In genomic region chr9:118170032-118170955, GRCh38 we compare ENCODE assay signal across 8 cellular contexts.
DNase-seq lines count a peak whose midpoint lies in the region; ATAC-seq and TF ChIP-seq lines count a peak whose summit lies in the region.

No MANE protein-coding gene starts in this region.

- H3K27me3 Mint-ChIP-seq in glutamatergic neuron (ENCODE audit: unreplicated experiment) = no peaks in the 10 kb centered on the region

- H3K4me3 Mint-ChIP-seq in glutamatergic neuron (ENCODE audit: unreplicated experiment) = no peak overlapping the region

- H3K36me3 Mint-ChIP-seq in glutamatergic neuron (ENCODE audit: unreplicated experiment) = no peaks in the 10 kb centered on the region

- CTCF ChIA-PET in RWPE1 (lab: Yijun Ruan, JAX) = interaction anchor here (0.5 to 1.4 kb wide), 16 partner anchors 13 to 1622 kb away, joined by 3 to 6 read pairs (median 3); no protein-coding TSS in a partner anchor

- H3K9me3 Mint-ChIP-seq in glutamatergic neuron (ENCODE audit: unreplicated experiment) = peaks cover 1% of the 10 kb centered on the region

- TF ChIP-seq CTCF in RWPE1 (conservative IDR thresholded peaks at IDR 0.05; ENCODE audit: low read depth) (peak; percentile 86), glutamatergic neuron (IDR thresholded peaks at IDR 0.05; ENCODE audit: partially characterized antibody, unreplicated experiment) (peak; percentile 61)

- H3K4me1 Mint-ChIP-seq in glutamatergic neuron (ENCODE audit: low read depth, unreplicated experiment) = peaks cover 10% of the 10 kb centered on the region

- peak; percentile 42 for DNase-seq in ELF-1 (ENCODE audit: low read depth, low spot score)
- peak; percentile 31 to 40 for DNase-seq in Kasumi-1 (lab: John Stamatoyannopoulos, UW)
- DNase-seq in RWPE1 (ENCODE audit: low spot score) = peak; percentile 51
- peak; percentile 64 for DNase-seq in glutamatergic neuron
- DNase-seq in retina = peak; percentile 73
- no peak for DNase-seq in amniotic stem cell (lab: John Stamatoyannopoulos, UW)
- DNase-seq in activated T-cell treated with anti-CD3 and anti-CD28 coated beads for 4 hours = no peak

- no peak for ATAC-seq in HG02678 (IDR thresholded peaks at IDR 0.05; ENCODE audit: unreplicated experiment)

- H3K27ac Mint-ChIP-seq in glutamatergic neuron (ENCODE audit: unreplicated experiment) = no peak overlapping the region

- POLR2A ChIA-PET in RWPE1 (lab: Yijun Ruan, JAX; ENCODE audit: low non-redundant PET) = no interaction called here

- no peak overlapping the region for H3K27ac ChIP-seq in RWPE1

Comparison
In these comparisons a context has a peak if more than half of its experiments do, and no peak if none do; other contexts are left out.
1. DNase-seq: peak in ELF-1 (single experiment), Kasumi-1 (2 of 2), RWPE1 (single experiment), glutamatergic neuron (single experiment) and retina (single experiment); none in amniotic stem cell (single experiment) and activated T-cell treated with anti-CD3 and anti-CD28 coated beads for 4 hours (single experiment).